Comparison of ENCODE assay signal across 18 cellular contexts in genomic region chr3:33037479-33037878, GRCh38.
"Had no signal": no experiment of that assay in that cellular context is flagged by ENCODE, and none has a peak within 500 bp of the region (broad histone marks: within the 10 kb centered on the region; RNA-seq: fewer than 3 reads in every experiment).

No MANE protein-coding gene starts in this region.

- H3K27me3 Mint-ChIP-seq: naive thymus-derived CD4-positive, alpha-beta T cell; type B pancreatic cell had no signal

- H3K4me3 Mint-ChIP-seq: naive thymus-derived CD4-positive, alpha-beta T cell; nephron progenitor cell; type B pancreatic cell had no signal

- H3K27ac Mint-ChIP-seq: naive thymus-derived CD4-positive, alpha-beta T cell; nephron progenitor cell; type B pancreatic cell had no signal

- H3K4me3 ChIP-seq: esophagus muscularis mucosa, gastroesophageal sphincter, psoas muscle, sigmoid colon, suprapubic skin, thyroid gland, uterus had no signal

- ATAC-seq: gastroesophageal sphincter; naive thymus-derived CD4-positive, alpha-beta T cell; psoas muscle had no signal

- DNase-seq: cortex of kidney; effector memory CD4-positive, alpha-beta T cell; glutamatergic neuron; islet precursor cell; mammary epithelial cell; naive thymus-derived CD4-positive, alpha-beta T cell; nephron progenitor cell; psoas muscle; sigmoid colon; small intestine; stimulated activated CD4-positive, alpha-beta T cell treated with anti-CD3 and anti-CD28 coated beads, Interleukin-12 subunit alpha, Interleukin-12 subunit beta, amount 100 ng/mL, for 4 hours; stimulated activated naive CD4-positive, alpha-beta T cell; thyroid gland; uterus had no signal

- H3K9me3 Mint-ChIP-seq: nephron progenitor cell, type B pancreatic cell had no signal
